In the genomic region with DNA sequence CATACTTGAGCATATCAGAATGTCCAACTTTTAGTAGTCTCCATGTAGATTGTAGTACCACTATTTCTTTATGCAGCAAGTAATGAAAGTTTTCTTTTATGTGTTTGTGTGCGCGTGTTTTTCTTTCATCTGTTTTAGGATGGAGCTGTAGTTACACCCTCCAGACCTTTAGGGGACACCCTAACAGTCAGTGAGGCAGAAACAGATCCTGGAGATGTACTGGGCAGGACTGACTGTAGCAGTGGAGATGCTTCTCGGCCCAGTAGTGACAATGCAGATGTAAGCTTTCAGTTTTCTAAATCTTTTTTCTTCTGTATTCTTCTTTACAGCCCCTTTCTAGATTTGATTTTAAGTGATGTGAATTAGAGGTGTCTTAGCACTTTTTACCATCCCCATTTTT, we compare ENCODE assay signal across 8 cellular contexts.
A peak's percentile ranks its signal among the peaks of the same experiment; 100 is the strongest.
DNase-seq lines count a peak whose midpoint lies in the region; ATAC-seq lines count a peak whose summit lies in the region.

No MANE protein-coding gene starts in this region.

- no peaks in the 10 kb centered on the region for H3K27me3 Mint-ChIP-seq in activated naive CD8-positive, alpha-beta T cell

- peak overlapping the region; percentile 72 for H3K27ac Mint-ChIP-seq in activated naive CD8-positive, alpha-beta T cell

- peaks cover 5% of the 10 kb centered on the region for H3K36me3 Mint-ChIP-seq in activated naive CD8-positive, alpha-beta T cell

- H3K9me3 Mint-ChIP-seq in activated naive CD8-positive, alpha-beta T cell (ENCODE audit: low read depth): no peaks in the 10 kb centered on the region

- H3K4me3 ChIP-seq in H7 (ENCODE audit: insufficient read depth, low read depth, low read length): no peak overlapping the region

- H3K36me3 ChIP-seq in H7 (replicated peaks; ENCODE audit: control insufficient read depth, insufficient read depth, low read length): peaks cover 1% of the 10 kb centered on the region

- peak; percentile 41 for DNase-seq in AG08396 (ENCODE audit: low spot score)
- peak; percentile 33 for DNase-seq in H7
- DNase-seq in iris pigment epithelial cell (ENCODE audit: low read depth): peak; percentile 64
- DNase-seq in putamen (ENCODE audit: low spot score): no peak

- H3K4me1 Mint-ChIP-seq in activated naive CD8-positive, alpha-beta T cell (ENCODE audit: low read depth): peaks cover 17% of the 10 kb centered on the region

- no peaks in the 10 kb centered on the region for H3K27me3 ChIP-seq in H7 (ENCODE audit: control insufficient read depth, insufficient read depth, low read length)

- ATAC-seq in GM19324 (IDR thresholded peaks at IDR 0.05; ENCODE audit: low FRiP score, unreplicated experiment): no peak
- ATAC-seq in HG03342 (IDR thresholded peaks at IDR 0.05; ENCODE audit: unreplicated experiment): no peak
- no peak for ATAC-seq in HG02885 (IDR thresholded peaks at IDR 0.05; ENCODE audit: poor library complexity, unreplicated experiment)

- H3K4me3 Mint-ChIP-seq in activated naive CD8-positive, alpha-beta T cell: peak overlapping the region; percentile 14
